26 cellular contexts compared by ENCODE assay signal in genomic region chr14:32481707-32482106, GRCh38.
"Had no signal": no experiment of that assay in that cellular context is flagged by ENCODE, and none has a peak within 500 bp of the region (broad histone marks: within the 10 kb centered on the region; RNA-seq: fewer than 3 reads in every experiment).

No MANE protein-coding gene starts in this region.

- FAIRE-seq: bronchial epithelial cell, islet of Langerhans had no signal

- H3K27ac ChIP-seq: epithelial cell of prostate, esophagus squamous epithelium, gastrocnemius medialis, left lung, lower lobe of right lung, right lobe of liver, testis, uterus had no signal

- H3K4me1 Mint-ChIP-seq: activated B cell treated with CpG ODN at 0.5 μM for 24 hours; activated CD8-positive, alpha-beta memory T cell treated with anti-CD3 and anti-CD28 coated beads, Interleukin-2, amount 10 ng/mL, durations not matched to agents 7 days and 5 days; central memory CD8-positive, alpha-beta T cell; natural killer cell had no signal

- ATAC-seq: activated CD8-positive, alpha-beta memory T cell treated with anti-CD3 and anti-CD28 coated beads, Interleukin-2, amount 10 ng/mL, durations not matched to agents 7 days and 5 days; activated CD8-positive, alpha-beta T cell treated with anti-CD3 and anti-CD28 coated beads, Interleukin-2, amount 10 ng/mL, durations not matched to agents 7 days and 5 days; activated naive CD4-positive, alpha-beta T cell treated with anti-CD3 and anti-CD28 coated beads, Interleukin-2, amount 50 U/mL, for 72 hours; gastrocnemius medialis; left lung; lower lobe of right lung; natural killer cell; right lobe of liver had no signal

- H3K9me3 ChIP-seq: esophagus squamous epithelium, gastrocnemius medialis, left lung, lower lobe of right lung, right lobe of liver, testis, uterus had no signal

- H3K27me3 ChIP-seq: esophagus squamous epithelium, gastrocnemius medialis, left lung, right lobe of liver, testis, uterus had no signal

- H3K4me1 ChIP-seq: left lung, lower lobe of right lung, right lobe of liver, testis, uterus had no signal

- H3K27ac Mint-ChIP-seq: activated B cell treated with CpG ODN at 0.5 μM for 24 hours; activated CD8-positive, alpha-beta memory T cell treated with anti-CD3 and anti-CD28 coated beads, Interleukin-2, amount 10 ng/mL, durations not matched to agents 7 days and 5 days; activated CD8-positive, alpha-beta T cell treated with anti-CD3 and anti-CD28 coated beads, Interleukin-2, amount 10 ng/mL, durations not matched to agents 7 days and 5 days; activated naive CD4-positive, alpha-beta T cell treated with anti-CD3 and anti-CD28 coated beads, Interleukin-2, amount 50 U/mL, for 72 hours; activated T-helper 2 cell treated with anti-CD3 and anti-CD28 coated beads, Interferon-gamma antibody, Interleukin-2, Interleukin-4, amounts not matched to agents 10 μg/mL and 5 μg/mL and 100 μg/mL, durations not matched to agents 14 hours and 24 hours and 36 hours; dendritic cell treated with granulocyte-macrophage colony-stimulating factor and Interleukin-4, amounts not matched to agents 40 ng/mL and 50 ng/mL, for 4 days; natural killer cell; T-helper 2 cell treated with Interferon-gamma antibody and Interleukin-4, amounts not matched to agents 5 μg/mL and 100 μg/mL, for 36 hours; type B pancreatic cell had no signal

- H3K4me3 Mint-ChIP-seq: activated B cell treated with CpG ODN at 0.5 μM for 24 hours; activated CD8-positive, alpha-beta memory T cell treated with anti-CD3 and anti-CD28 coated beads, Interleukin-2, amount 10 ng/mL, durations not matched to agents 7 days and 5 days; activated CD8-positive, alpha-beta T cell treated with anti-CD3 and anti-CD28 coated beads, Interleukin-2, amount 10 ng/mL, durations not matched to agents 7 days and 5 days; central memory CD8-positive, alpha-beta T cell; dendritic cell treated with granulocyte-macrophage colony-stimulating factor and Interleukin-4, amounts not matched to agents 40 ng/mL and 50 ng/mL, for 4 days; natural killer cell; T-helper 2 cell treated with Interferon-gamma antibody and Interleukin-4, amounts not matched to agents 5 μg/mL and 100 μg/mL, for 36 hours; type B pancreatic cell had no signal

- H3K27me3 Mint-ChIP-seq: activated B cell treated with CpG ODN at 0.5 μM for 24 hours; activated CD8-positive, alpha-beta memory T cell treated with anti-CD3 and anti-CD28 coated beads, Interleukin-2, amount 10 ng/mL, durations not matched to agents 7 days and 5 days; central memory CD8-positive, alpha-beta T cell; dendritic cell treated with granulocyte-macrophage colony-stimulating factor and Interleukin-4, amounts not matched to agents 40 ng/mL and 50 ng/mL, for 4 days; type B pancreatic cell had no signal

- H3K36me3 ChIP-seq: esophagus squamous epithelium, gastrocnemius medialis, left lung, lower lobe of right lung, right lobe of liver, uterus had no signal

- H3K9me3 Mint-ChIP-seq: activated naive CD4-positive, alpha-beta T cell treated with anti-CD3 and anti-CD28 coated beads, Interleukin-2, amount 50 U/mL, for 72 hours; activated T-helper 2 cell treated with anti-CD3 and anti-CD28 coated beads, Interferon-gamma antibody, Interleukin-2, Interleukin-4, amounts not matched to agents 10 μg/mL and 5 μg/mL and 100 μg/mL, durations not matched to agents 14 hours and 24 hours and 36 hours; central memory CD8-positive, alpha-beta T cell; dendritic cell treated with granulocyte-macrophage colony-stimulating factor and Interleukin-4, amounts not matched to agents 40 ng/mL and 50 ng/mL, for 4 days; T-helper 2 cell treated with Interferon-gamma antibody and Interleukin-4, amounts not matched to agents 5 μg/mL and 100 μg/mL, for 36 hours; type B pancreatic cell had no signal

- H3K4me3 ChIP-seq: esophagus squamous epithelium, gastrocnemius medialis, left lung, lower lobe of right lung, right lobe of liver, testis, uterus had no signal

- DNase-seq: activated B cell treated with CpG ODN at 0.5 μM for 24 hours; activated CD8-positive, alpha-beta memory T cell treated with anti-CD3 and anti-CD28 coated beads, Interleukin-2, amount 10 ng/mL, durations not matched to agents 7 days and 5 days; activated CD8-positive, alpha-beta T cell treated with anti-CD3 and anti-CD28 coated beads, Interleukin-2, amount 10 ng/mL, durations not matched to agents 7 days and 5 days; activated T-cell treated with anti-CD3 and anti-CD28 coated beads, Interleukin-2, amount 50 U/mL, for 48 hours; effector CD4-positive, alpha-beta T cell; esophagus squamous epithelium; gastrocnemius medialis; glutamatergic neuron; left lung; lower lobe of right lung; mesenchymal stem cell; natural killer cell; right lobe of liver; stimulated activated CD4-positive, alpha-beta T cell treated with anti-CD3 and anti-CD28 coated beads, Interleukin-2, amount 100 ng/mL, for 48 hours; stimulated activated naive CD4-positive, alpha-beta T cell treated with Interleukin-2 at 50 U/mL for 16 hours; testis; uterus had no signal

- H3K36me3 Mint-ChIP-seq: activated CD8-positive, alpha-beta memory T cell treated with anti-CD3 and anti-CD28 coated beads, Interleukin-2, amount 10 ng/mL, durations not matched to agents 7 days and 5 days; activated naive CD4-positive, alpha-beta T cell treated with anti-CD3 and anti-CD28 coated beads, Interleukin-2, amount 50 U/mL, for 72 hours; natural killer cell; type B pancreatic cell had no signal
